In genomic region chr6:99520855-99521556, GRCh38 we compare ENCODE assay signal across 8 cellular contexts. TPM values are rescaled to one million over a fixed set of nuclear protein-coding genes. Genes with fewer than 3 reads are reported as not detected.
DNase-seq lines count a peak whose midpoint lies in the region; ATAC-seq lines count a peak whose summit lies in the region.

No MANE protein-coding gene starts in this region.

- peak overlapping the region; percentile 97 for H3K27ac Mint-ChIP-seq in activated T-helper 17 cell treated with anti-CD3 and anti-CD28 coated beads, Interleukin-2, amount 50 U/mL, for 72 hours
- H3K27ac Mint-ChIP-seq in naive thymus-derived CD8-positive, alpha-beta T cell: peak overlapping the region; percentile 75 to 98 (median 93)
- H3K27ac Mint-ChIP-seq in stimulated activated naive CD8-positive, alpha-beta T cell treated with anti-CD3 and anti-CD28 coated beads, Interleukin-15, Interleukin-2, amounts not matched to agents 100 ng/mL and 50 ng/mL, for 24 hours: peak overlapping the region; percentile 94

- H3K36me3 Mint-ChIP-seq in activated T-helper 17 cell treated with anti-CD3 and anti-CD28 coated beads, Interleukin-2, amount 50 U/mL, for 72 hours (ENCODE audit: low read depth): no peaks in the 10 kb centered on the region
- no peaks in the 10 kb centered on the region for H3K36me3 Mint-ChIP-seq in naive thymus-derived CD8-positive, alpha-beta T cell
- no peaks in the 10 kb centered on the region for H3K36me3 Mint-ChIP-seq in stimulated activated naive CD8-positive, alpha-beta T cell treated with anti-CD3 and anti-CD28 coated beads, Interleukin-15, Interleukin-2, amounts not matched to agents 100 ng/mL and 50 ng/mL, for 24 hours (ENCODE audit: low read depth)

- POLR2A ChIA-PET in naive thymus-derived CD8-positive, alpha-beta T cell (lab: Charles Lee): interaction anchor here (2.2 to 3.7 kb wide), 3 partner anchors 10 to 96 kb away, joined by 5 to 14 read pairs (median 11); partner anchors contain the start of genes CCNC and PNISR

- H3K9me3 Mint-ChIP-seq in activated T-helper 17 cell treated with anti-CD3 and anti-CD28 coated beads, Interleukin-2, amount 50 U/mL, for 72 hours: no peaks in the 10 kb centered on the region
- H3K9me3 Mint-ChIP-seq in naive thymus-derived CD8-positive, alpha-beta T cell: no peaks in the 10 kb centered on the region
- no peaks in the 10 kb centered on the region for H3K9me3 Mint-ChIP-seq in stimulated activated naive CD8-positive, alpha-beta T cell treated with anti-CD3 and anti-CD28 coated beads, Interleukin-15, Interleukin-2, amounts not matched to agents 100 ng/mL and 50 ng/mL, for 24 hours

- H3K4me1 Mint-ChIP-seq in activated T-helper 17 cell treated with anti-CD3 and anti-CD28 coated beads, Interleukin-2, amount 50 U/mL, for 72 hours: peaks cover 12% of the 10 kb centered on the region
- peaks cover 10 to 27% (median 22%) of the 10 kb centered on the region in 4 donors for H3K4me1 Mint-ChIP-seq in naive thymus-derived CD8-positive, alpha-beta T cell
- H3K4me1 Mint-ChIP-seq in stimulated activated naive CD8-positive, alpha-beta T cell treated with anti-CD3 and anti-CD28 coated beads, Interleukin-15, Interleukin-2, amounts not matched to agents 100 ng/mL and 50 ng/mL, for 24 hours (ENCODE audit: low read depth): peaks cover 29% of the 10 kb centered on the region

- H3K27me3 Mint-ChIP-seq in activated T-helper 17 cell treated with anti-CD3 and anti-CD28 coated beads, Interleukin-2, amount 50 U/mL, for 72 hours: no peaks in the 10 kb centered on the region
- peaks cover 0 to 2% (median 0%) of the 10 kb centered on the region in 5 donors for H3K27me3 Mint-ChIP-seq in naive thymus-derived CD8-positive, alpha-beta T cell
- no peaks in the 10 kb centered on the region for H3K27me3 Mint-ChIP-seq in stimulated activated naive CD8-positive, alpha-beta T cell treated with anti-CD3 and anti-CD28 coated beads, Interleukin-15, Interleukin-2, amounts not matched to agents 100 ng/mL and 50 ng/mL, for 24 hours

- DNase-seq in G401 (ENCODE audit: low spot score): peak; percentile 90
- peak; percentile 55 for DNase-seq in GOT3 (lab: John Stamatoyannopoulos, UW)
- peak; percentile 77 for DNase-seq in LHCN-M2 (ENCODE audit: low read depth)
- DNase-seq in RPMI8226: peak; percentile 79
- peak; percentile 78 for DNase-seq in fibroblast of gingiva (ENCODE audit: low read depth)
- DNase-seq in naive thymus-derived CD8-positive, alpha-beta T cell: peak; percentile 24 to 80 (median 64)

- peak; percentile 97 for ATAC-seq in activated T-helper 17 cell treated with anti-CD3 and anti-CD28 coated beads, Interleukin-2, amount 50 U/mL, for 72 hours (replicated peaks)
- ATAC-seq in naive thymus-derived CD8-positive, alpha-beta T cell: peak; percentile 91 to 94

- in situ Hi-C loops in G401 (cut with HindIII; ENCODE audit: low sequenced_read_pairs): no loop called here

- H3K4me3 Mint-ChIP-seq in activated T-helper 17 cell treated with anti-CD3 and anti-CD28 coated beads, Interleukin-2, amount 50 U/mL, for 72 hours: peak overlapping the region; percentile 100
- H3K4me3 Mint-ChIP-seq in naive thymus-derived CD8-positive, alpha-beta T cell: peak overlapping the region; percentile 91 to 99 (median 97)
- H3K4me3 Mint-ChIP-seq in stimulated activated naive CD8-positive, alpha-beta T cell treated with anti-CD3 and anti-CD28 coated beads, Interleukin-15, Interleukin-2, amounts not matched to agents 100 ng/mL and 50 ng/mL, for 24 hours: peak overlapping the region; percentile 92

RNA-seq across cellular contexts. Expression of gene USP45, which starts 5.8 kb away (rescaled TPM):
- 24.6 and 34.9 TPM in 2 replicates for total RNA-seq in G401 (2014; rRNA removed; shearing (Covaris generic))
- 11.1 and 11.4 TPM in 2 replicates for total RNA-seq in LHCN-M2 (2014; rRNA removed)
- 1.9 TPM for polyA plus RNA-seq in LHCN-M2 (2012)
- total RNA-seq in activated T-helper 17 cell treated with anti-CD3 and anti-CD28 coated beads, Interleukin-2, amount 50 U/mL, for 72 hours: 10 to 100 TPM in 1 of 2 donors, 1 to 10 TPM in 1; 9.3 to 12.4 TPM
- 10 to 100 TPM; 12.3 to 13.4 TPM for total RNA-seq in naive thymus-derived CD8-positive, alpha-beta T cell
- polyA plus RNA-seq in naive thymus-derived CD8-positive, alpha-beta T cell: 1 to 10 TPM; 2.5 to 2.7 (median 2.6) TPM

RNA-seq across cellular contexts. Expression of gene CCNC, which starts 47.5 kb away (rescaled TPM):
- 130 and 168 TPM in 2 replicates for total RNA-seq in G401 (2014; rRNA removed; shearing (Covaris generic))
- 67.9 and 71.2 TPM in 2 replicates for total RNA-seq in LHCN-M2 (2014; rRNA removed)
- 20.7 TPM for polyA plus RNA-seq in LHCN-M2 (2012)
- total RNA-seq in activated T-helper 17 cell treated with anti-CD3 and anti-CD28 coated beads, Interleukin-2, amount 50 U/mL, for 72 hours: 10 to 100 TPM; 33.2 to 51.1 TPM
- total RNA-seq in naive thymus-derived CD8-positive, alpha-beta T cell: 10 to 100 TPM; 50.3 to 55.6 TPM
- 10 to 100 TPM; 37.8 to 44.3 (median 39.3) TPM for polyA plus RNA-seq in naive thymus-derived CD8-positive, alpha-beta T cell

Comparison
In these comparisons a context has a peak if more than half of its experiments do, and no peak if none do; other contexts are left out.
1. Peak in every context shown above with its lines: DNase-seq and ATAC-seq.